1 cellular context compared by ENCODE assay signal in the genomic region with DNA sequence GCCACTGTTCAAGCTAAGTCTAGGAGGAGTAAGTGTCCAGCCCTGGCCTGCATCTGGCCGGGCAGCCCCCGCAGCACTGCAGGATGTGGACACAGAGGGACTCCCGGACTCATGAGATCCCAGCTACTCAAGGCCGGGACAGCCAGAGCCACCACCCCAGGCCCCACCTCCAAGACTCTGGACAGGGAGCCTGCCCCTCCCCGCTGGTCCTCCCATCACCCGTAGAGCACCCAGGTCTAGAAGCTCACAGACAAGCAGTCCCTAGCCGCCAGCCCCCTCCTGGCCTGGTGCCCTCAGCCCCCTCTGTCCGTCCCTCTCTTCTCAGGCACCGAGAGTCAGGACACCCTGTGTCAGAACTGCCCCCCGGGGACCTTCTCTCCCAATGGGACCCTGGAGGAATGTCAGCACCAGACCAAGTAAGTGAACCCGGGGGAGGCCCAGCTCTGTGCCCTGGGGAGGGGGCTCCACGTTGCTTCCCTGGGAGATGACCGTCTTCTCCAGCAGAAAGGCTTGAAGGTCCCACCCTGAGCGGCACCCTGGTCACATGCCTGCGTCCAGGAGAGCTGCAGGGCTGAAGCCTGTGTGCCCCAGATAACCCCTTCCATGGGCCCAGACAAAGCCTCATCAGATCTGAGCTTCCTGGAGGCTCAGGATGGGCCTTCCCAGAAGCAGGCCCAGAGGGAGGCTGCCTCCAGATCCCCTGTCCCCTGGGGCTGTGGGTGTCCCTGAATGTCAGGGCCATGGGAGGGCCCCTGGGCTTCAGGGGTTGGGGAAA.
TF ChIP-seq lines count a peak whose summit lies in the region.

No MANE protein-coding gene starts in this region.

TF ChIP-seq in K562, 482 proteins besides CTCF, POLR2A, EP300 and RAD21 (continued from another document and continues in another):
- TF ChIP-seq, protein P1, sequence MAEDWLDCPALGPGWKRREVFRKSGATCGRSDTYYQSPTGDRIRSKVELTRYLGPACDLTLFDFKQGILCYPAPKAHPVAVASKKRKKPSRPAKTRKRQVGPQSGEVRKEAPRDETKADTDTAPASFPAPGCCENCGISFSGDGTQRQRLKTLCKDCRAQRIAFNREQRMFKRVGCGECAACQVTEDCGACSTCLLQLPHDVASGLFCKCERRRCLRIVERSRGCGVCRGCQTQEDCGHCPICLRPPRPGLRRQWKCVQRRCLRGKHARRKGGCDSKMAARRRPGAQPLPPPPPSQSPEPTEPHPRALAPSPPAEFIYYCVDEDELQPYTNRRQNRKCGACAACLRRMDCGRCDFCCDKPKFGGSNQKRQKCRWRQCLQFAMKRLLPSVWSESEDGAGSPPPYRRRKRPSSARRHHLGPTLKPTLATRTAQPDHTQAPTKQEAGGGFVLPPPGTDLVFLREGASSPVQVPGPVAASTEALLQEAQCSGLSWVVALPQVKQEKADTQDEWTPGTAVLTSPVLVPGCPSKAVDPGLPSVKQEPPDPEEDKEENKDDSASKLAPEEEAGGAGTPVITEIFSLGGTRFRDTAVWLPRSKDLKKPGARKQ (CRISPR knock-in tag; IDR thresholded peaks at IDR 0.05), result no peak
- TF ChIP-seq BRD4 (IDR thresholded peaks at IDR 0.05) (no peak), CXXC5 (CRISPR knock-in tag; IDR thresholded peaks at IDR 0.05) (peak; percentile 31; the same call in 1 of the 2 replicates), ZFX (CRISPR knock-in tag; IDR thresholded peaks at IDR 0.05) (peak; percentile 47; the same call in 1 of the 2 replicates), SRSF9 (IDR thresholded peaks at IDR 0.05; ENCODE audit: borderline replicate concordance, low read depth, low read length) (no peak), ZNF75A (CRISPR knock-in tag; IDR thresholded peaks at IDR 0.05) (no peak), CBFA2T3 (IDR thresholded peaks at IDR 0.05) (peak; percentile 58), CAMTA2 (CRISPR knock-in tag; conservative IDR thresholded peaks at IDR 0.05) (no peak), YBX1 (IDR thresholded peaks at IDR 0.05) (no peak), KLF16 (IDR thresholded peaks at IDR 0.05) (no peak), ZNF174 (CRISPR knock-in tag; IDR thresholded peaks at IDR 0.05) (no peak), KLF6 (CRISPR knock-in tag; IDR thresholded peaks at IDR 0.05; ENCODE audit: borderline replicate concordance) (no peak), CREB1 (IDR thresholded peaks at IDR 0.05) (no peak), CREB1 (CRISPR knock-in tag; IDR thresholded peaks at IDR 0.05) (no peak), BHLHE40 (IDR thresholded peaks at IDR 0.05; ENCODE audit: low read length) (peak; percentile 78), HNRNPUL1 (IDR thresholded peaks at IDR 0.05; ENCODE audit: low read length) (no peak), ZSCAN29 (IDR thresholded peaks at IDR 0.05) (no peak), ZNF699 (CRISPR knock-in tag; IDR thresholded peaks at IDR 0.05; ENCODE audit: insufficient replicate concordance) (no peak), ZBTB8A (IDR thresholded peaks at IDR 0.05; ENCODE audit: partially characterized antibody) (no peak), ZNF263 (CRISPR knock-in tag; IDR thresholded peaks at IDR 0.05; ENCODE audit: borderline replicate concordance) (peak; percentile 46; the same call in 1 of the 2 replicates)
- TF ChIP-seq, protein P2, sequence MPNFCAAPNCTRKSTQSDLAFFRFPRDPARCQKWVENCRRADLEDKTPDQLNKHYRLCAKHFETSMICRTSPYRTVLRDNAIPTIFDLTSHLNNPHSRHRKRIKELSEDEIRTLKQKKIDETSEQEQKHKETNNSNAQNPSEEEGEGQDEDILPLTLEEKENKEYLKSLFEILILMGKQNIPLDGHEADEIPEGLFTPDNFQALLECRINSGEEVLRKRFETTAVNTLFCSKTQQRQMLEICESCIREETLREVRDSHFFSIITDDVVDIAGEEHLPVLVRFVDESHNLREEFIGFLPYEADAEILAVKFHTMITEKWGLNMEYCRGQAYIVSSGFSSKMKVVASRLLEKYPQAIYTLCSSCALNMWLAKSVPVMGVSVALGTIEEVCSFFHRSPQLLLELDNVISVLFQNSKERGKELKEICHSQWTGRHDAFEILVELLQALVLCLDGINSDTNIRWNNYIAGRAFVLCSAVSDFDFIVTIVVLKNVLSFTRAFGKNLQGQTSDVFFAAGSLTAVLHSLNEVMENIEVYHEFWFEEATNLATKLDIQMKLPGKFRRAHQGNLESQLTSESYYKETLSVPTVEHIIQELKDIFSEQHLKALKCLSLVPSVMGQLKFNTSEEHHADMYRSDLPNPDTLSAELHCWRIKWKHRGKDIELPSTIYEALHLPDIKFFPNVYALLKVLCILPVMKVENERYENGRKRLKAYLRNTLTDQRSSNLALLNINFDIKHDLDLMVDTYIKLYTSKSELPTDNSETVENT (CRISPR knock-in tag; IDR thresholded peaks at IDR 0.05), result no peak
- TF ChIP-seq, protein P3, sequence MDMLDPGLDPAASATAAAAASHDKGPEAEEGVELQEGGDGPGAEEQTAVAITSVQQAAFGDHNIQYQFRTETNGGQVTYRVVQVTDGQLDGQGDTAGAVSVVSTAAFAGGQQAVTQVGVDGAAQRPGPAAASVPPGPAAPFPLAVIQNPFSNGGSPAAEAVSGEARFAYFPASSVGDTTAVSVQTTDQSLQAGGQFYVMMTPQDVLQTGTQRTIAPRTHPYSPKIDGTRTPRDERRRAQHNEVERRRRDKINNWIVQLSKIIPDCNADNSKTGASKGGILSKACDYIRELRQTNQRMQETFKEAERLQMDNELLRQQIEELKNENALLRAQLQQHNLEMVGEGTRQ (CRISPR knock-in tag; IDR thresholded peaks at IDR 0.05), result 0 out of 2 replicates have a peak, but pooled peaks have one; percentile 6
- TF ChIP-seq, protein P4, sequence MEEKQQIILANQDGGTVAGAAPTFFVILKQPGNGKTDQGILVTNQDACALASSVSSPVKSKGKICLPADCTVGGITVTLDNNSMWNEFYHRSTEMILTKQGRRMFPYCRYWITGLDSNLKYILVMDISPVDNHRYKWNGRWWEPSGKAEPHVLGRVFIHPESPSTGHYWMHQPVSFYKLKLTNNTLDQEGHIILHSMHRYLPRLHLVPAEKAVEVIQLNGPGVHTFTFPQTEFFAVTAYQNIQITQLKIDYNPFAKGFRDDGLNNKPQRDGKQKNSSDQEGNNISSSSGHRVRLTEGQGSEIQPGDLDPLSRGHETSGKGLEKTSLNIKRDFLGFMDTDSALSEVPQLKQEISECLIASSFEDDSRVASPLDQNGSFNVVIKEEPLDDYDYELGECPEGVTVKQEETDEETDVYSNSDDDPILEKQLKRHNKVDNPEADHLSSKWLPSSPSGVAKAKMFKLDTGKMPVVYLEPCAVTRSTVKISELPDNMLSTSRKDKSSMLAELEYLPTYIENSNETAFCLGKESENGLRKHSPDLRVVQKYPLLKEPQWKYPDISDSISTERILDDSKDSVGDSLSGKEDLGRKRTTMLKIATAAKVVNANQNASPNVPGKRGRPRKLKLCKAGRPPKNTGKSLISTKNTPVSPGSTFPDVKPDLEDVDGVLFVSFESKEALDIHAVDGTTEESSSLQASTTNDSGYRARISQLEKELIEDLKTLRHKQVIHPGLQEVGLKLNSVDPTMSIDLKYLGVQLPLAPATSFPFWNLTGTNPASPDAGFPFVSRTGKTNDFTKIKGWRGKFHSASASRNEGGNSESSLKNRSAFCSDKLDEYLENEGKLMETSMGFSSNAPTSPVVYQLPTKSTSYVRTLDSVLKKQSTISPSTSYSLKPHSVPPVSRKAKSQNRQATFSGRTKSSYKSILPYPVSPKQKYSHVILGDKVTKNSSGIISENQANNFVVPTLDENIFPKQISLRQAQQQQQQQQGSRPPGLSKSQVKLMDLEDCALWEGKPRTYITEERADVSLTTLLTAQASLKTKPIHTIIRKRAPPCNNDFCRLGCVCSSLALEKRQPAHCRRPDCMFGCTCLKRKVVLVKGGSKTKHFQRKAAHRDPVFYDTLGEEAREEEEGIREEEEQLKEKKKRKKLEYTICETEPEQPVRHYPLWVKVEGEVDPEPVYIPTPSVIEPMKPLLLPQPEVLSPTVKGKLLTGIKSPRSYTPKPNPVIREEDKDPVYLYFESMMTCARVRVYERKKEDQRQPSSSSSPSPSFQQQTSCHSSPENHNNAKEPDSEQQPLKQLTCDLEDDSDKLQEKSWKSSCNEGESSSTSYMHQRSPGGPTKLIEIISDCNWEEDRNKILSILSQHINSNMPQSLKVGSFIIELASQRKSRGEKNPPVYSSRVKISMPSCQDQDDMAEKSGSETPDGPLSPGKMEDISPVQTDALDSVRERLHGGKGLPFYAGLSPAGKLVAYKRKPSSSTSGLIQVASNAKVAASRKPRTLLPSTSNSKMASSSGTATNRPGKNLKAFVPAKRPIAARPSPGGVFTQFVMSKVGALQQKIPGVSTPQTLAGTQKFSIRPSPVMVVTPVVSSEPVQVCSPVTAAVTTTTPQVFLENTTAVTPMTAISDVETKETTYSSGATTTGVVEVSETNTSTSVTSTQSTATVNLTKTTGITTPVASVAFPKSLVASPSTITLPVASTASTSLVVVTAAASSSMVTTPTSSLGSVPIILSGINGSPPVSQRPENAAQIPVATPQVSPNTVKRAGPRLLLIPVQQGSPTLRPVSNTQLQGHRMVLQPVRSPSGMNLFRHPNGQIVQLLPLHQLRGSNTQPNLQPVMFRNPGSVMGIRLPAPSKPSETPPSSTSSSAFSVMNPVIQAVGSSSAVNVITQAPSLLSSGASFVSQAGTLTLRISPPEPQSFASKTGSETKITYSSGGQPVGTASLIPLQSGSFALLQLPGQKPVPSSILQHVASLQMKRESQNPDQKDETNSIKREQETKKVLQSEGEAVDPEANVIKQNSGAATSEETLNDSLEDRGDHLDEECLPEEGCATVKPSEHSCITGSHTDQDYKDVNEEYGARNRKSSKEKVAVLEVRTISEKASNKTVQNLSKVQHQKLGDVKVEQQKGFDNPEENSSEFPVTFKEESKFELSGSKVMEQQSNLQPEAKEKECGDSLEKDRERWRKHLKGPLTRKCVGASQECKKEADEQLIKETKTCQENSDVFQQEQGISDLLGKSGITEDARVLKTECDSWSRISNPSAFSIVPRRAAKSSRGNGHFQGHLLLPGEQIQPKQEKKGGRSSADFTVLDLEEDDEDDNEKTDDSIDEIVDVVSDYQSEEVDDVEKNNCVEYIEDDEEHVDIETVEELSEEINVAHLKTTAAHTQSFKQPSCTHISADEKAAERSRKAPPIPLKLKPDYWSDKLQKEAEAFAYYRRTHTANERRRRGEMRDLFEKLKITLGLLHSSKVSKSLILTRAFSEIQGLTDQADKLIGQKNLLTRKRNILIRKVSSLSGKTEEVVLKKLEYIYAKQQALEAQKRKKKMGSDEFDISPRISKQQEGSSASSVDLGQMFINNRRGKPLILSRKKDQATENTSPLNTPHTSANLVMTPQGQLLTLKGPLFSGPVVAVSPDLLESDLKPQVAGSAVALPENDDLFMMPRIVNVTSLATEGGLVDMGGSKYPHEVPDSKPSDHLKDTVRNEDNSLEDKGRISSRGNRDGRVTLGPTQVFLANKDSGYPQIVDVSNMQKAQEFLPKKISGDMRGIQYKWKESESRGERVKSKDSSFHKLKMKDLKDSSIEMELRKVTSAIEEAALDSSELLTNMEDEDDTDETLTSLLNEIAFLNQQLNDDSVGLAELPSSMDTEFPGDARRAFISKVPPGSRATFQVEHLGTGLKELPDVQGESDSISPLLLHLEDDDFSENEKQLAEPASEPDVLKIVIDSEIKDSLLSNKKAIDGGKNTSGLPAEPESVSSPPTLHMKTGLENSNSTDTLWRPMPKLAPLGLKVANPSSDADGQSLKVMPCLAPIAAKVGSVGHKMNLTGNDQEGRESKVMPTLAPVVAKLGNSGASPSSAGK (IDR thresholded peaks at IDR 0.05), result peak; percentile 46; the same call in 1 of the 2 replicates
- TF ChIP-seq, protein P5, sequence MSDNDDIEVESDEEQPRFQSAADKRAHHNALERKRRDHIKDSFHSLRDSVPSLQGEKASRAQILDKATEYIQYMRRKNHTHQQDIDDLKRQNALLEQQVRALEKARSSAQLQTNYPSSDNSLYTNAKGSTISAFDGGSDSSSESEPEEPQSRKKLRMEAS (CRISPR knock-in tag; IDR thresholded peaks at IDR 0.05), result no peak
- TF ChIP-seq, protein P6, sequence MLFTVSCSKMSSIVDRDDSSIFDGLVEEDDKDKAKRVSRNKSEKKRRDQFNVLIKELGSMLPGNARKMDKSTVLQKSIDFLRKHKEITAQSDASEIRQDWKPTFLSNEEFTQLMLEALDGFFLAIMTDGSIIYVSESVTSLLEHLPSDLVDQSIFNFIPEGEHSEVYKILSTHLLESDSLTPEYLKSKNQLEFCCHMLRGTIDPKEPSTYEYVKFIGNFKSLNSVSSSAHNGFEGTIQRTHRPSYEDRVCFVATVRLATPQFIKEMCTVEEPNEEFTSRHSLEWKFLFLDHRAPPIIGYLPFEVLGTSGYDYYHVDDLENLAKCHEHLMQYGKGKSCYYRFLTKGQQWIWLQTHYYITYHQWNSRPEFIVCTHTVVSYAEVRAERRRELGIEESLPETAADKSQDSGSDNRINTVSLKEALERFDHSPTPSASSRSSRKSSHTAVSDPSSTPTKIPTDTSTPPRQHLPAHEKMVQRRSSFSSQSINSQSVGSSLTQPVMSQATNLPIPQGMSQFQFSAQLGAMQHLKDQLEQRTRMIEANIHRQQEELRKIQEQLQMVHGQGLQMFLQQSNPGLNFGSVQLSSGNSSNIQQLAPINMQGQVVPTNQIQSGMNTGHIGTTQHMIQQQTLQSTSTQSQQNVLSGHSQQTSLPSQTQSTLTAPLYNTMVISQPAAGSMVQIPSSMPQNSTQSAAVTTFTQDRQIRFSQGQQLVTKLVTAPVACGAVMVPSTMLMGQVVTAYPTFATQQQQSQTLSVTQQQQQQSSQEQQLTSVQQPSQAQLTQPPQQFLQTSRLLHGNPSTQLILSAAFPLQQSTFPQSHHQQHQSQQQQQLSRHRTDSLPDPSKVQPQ (CRISPR knock-in tag; IDR thresholded peaks at IDR 0.05; ENCODE audit: borderline replicate concordance), result no peak
- TF ChIP-seq, protein P7, sequence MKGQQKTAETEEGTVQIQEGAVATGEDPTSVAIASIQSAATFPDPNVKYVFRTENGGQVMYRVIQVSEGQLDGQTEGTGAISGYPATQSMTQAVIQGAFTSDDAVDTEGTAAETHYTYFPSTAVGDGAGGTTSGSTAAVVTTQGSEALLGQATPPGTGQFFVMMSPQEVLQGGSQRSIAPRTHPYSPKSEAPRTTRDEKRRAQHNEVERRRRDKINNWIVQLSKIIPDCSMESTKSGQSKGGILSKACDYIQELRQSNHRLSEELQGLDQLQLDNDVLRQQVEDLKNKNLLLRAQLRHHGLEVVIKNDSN (CRISPR knock-in tag; IDR thresholded peaks at IDR 0.05), result peak; percentile 63
- TF ChIP-seq, protein P8, sequence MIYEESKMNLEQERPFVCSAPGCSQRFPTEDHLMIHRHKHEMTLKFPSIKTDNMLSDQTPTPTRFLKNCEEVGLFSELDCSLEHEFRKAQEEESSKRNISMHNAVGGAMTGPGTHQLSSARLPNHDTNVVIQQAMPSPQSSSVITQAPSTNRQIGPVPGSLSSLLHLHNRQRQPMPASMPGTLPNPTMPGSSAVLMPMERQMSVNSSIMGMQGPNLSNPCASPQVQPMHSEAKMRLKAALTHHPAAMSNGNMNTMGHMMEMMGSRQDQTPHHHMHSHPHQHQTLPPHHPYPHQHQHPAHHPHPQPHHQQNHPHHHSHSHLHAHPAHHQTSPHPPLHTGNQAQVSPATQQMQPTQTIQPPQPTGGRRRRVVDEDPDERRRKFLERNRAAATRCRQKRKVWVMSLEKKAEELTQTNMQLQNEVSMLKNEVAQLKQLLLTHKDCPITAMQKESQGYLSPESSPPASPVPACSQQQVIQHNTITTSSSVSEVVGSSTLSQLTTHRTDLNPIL (CRISPR knock-in tag; IDR thresholded peaks at IDR 0.05), result no peak
- TF ChIP-seq, protein P9, sequence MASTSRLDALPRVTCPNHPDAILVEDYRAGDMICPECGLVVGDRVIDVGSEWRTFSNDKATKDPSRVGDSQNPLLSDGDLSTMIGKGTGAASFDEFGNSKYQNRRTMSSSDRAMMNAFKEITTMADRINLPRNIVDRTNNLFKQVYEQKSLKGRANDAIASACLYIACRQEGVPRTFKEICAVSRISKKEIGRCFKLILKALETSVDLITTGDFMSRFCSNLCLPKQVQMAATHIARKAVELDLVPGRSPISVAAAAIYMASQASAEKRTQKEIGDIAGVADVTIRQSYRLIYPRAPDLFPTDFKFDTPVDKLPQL (IDR thresholded peaks at IDR 0.05; ENCODE audit: extremely low read depth, insufficient read length), result no peak
